Comparison of ENCODE assay signal across 21 cellular contexts in the genomic region with DNA sequence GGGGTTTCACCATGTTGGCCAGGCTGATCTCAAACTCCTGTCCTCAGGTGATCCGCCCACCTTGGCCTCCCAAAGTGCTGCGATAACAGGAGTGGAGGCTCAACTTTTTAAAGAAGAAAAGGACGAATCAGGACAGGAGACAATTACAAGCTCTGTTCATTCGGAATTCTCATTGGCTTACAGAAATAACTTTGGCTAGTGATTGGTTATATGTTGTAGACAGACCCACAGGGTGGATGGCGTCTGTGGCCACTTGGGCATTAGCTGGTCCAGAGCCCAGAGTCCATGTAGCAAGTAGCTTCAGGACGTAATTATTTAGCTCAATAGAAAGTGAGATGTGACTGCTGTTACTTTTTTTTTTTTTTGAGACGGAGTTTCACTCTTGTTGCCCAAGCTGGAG. TPM values are rescaled to one million over a fixed set of nuclear protein-coding genes. Genes with fewer than 3 reads are reported as not detected.
DNase-seq lines count a peak whose midpoint lies in the region; ATAC-seq, FAIRE-seq and TF ChIP-seq lines count a peak whose summit lies in the region.
"Had no signal": no experiment of that assay in that cellular context is flagged by ENCODE, and none has a peak within 500 bp of the region (broad histone marks: within the 10 kb centered on the region; RNA-seq: fewer than 3 reads in every experiment).

No MANE protein-coding gene starts in this region.

- no peak overlapping the region for H2BK12ac ChIP-seq in trophoblast cell (ENCODE audit: low read length)

- no peak overlapping the region for H2AFZ ChIP-seq in GM23248
- no peak overlapping the region for H2AFZ ChIP-seq in trophoblast cell (ENCODE audit: insufficient read depth, low read length, poor library complexity)
- H2AFZ ChIP-seq: GM23338 had no signal

- no peak for ATAC-seq in WTC11
- ATAC-seq: GM23338, Right ventricle myocardium inferior had no signal

- peaks cover 10% of the 10 kb centered on the region for H3K4me1 Mint-ChIP-seq in WTC11

- H3K79me1 ChIP-seq in trophoblast cell (ENCODE audit: low read length): peaks cover 13% of the 10 kb centered on the region

- H3K27ac ChIP-seq in GM23248: no peak overlapping the region
- no peak overlapping the region for H3K27ac ChIP-seq in trophoblast cell (ENCODE audit: low read depth, low read length)
- H3K27ac ChIP-seq: A549, SJSA1 had no signal

- no peaks in the 10 kb centered on the region for H3K27me3 ChIP-seq in GM23248 (replicated peaks; ENCODE audit: insufficient read depth)
- no peaks in the 10 kb centered on the region for H3K27me3 ChIP-seq in trophoblast cell (ENCODE audit: insufficient read depth, low read length)
- H3K27me3 ChIP-seq: BE2C, SJSA1 had no signal

- H2BK5ac ChIP-seq in trophoblast cell (ENCODE audit: low read depth, low read length, poor library complexity): peak overlapping the region; percentile 21

- POLR2A ChIA-PET in WTC11 (lab: Charles Lee): no interaction called here

- H3K9me2 ChIP-seq in GM23248 (ENCODE audit: insufficient read depth): no peaks in the 10 kb centered on the region

- H3K9ac ChIP-seq in GM23248 (no peak overlapping the region), trophoblast cell (ENCODE audit: low read length) (no peak overlapping the region)

- no peaks in the 10 kb centered on the region for H4K20me1 ChIP-seq in GM23248 (ENCODE audit: insufficient read depth)

- H3K36me3 Mint-ChIP-seq in WTC11: no peaks in the 10 kb centered on the region

- no peak overlapping the region for H3K4ac ChIP-seq in trophoblast cell (ENCODE audit: low read depth, low read length)

- H4K8ac ChIP-seq in trophoblast cell (ENCODE audit: low read depth, low read length): no peak overlapping the region

- H3K27me3 Mint-ChIP-seq in WTC11 (ENCODE audit: low read depth): 0 out of 2 replicates have a peak, but pooled peaks cover 3% of the 10 kb centered on the region

- H3K23ac ChIP-seq in trophoblast cell (ENCODE audit: low read length): no peak overlapping the region

- H3K4me3 ChIP-seq in GM23248 (no peak overlapping the region), trophoblast cell (ENCODE audit: low read depth, low read length) (no peak overlapping the region)
- H3K4me3 ChIP-seq: A549, GM23338, SJSA1 had no signal

- H4K12ac ChIP-seq in trophoblast cell (ENCODE audit: low read depth, low read length): no peak overlapping the region

- peak overlapping the region; percentile 38 for H2BK120ac ChIP-seq in trophoblast cell (ENCODE audit: insufficient read depth, low read length, poor library complexity)

- no peak overlapping the region for H3K18ac ChIP-seq in trophoblast cell (ENCODE audit: low read length)

- no peak overlapping the region for H2AK5ac ChIP-seq in trophoblast cell (ENCODE audit: low read length)

- no peak overlapping the region for H3K4me2 ChIP-seq in GM23248 (ENCODE audit: unreplicated experiment)
- H3K4me2 ChIP-seq in trophoblast cell (ENCODE audit: low read length): no peak overlapping the region
- H3K4me2 ChIP-seq: A549, GM23338 had no signal

- CTCF ChIA-PET in WTC11 (lab: Charles Lee): interaction anchor here (0.8 to 1.2 kb wide), 3 partner anchors 42 to 82 kb away, joined by 3 to 6 read pairs (median 3); no protein-coding TSS in a partner anchor

- H3K4me3 Mint-ChIP-seq in WTC11: no peak overlapping the region
- H3K4me3 Mint-ChIP-seq: GM23338 had no signal

- no peak for FAIRE-seq in frontal cortex (lab: Jason Lieb, UNC)
- FAIRE-seq: A549, D721Med had no signal

- H4K91ac ChIP-seq in trophoblast cell (ENCODE audit: low read depth, low read length): no peak overlapping the region

- DNase-seq in GM23248 (peak; percentile 22), WTC11 (ENCODE audit: low spot score) (no peak), fibroblast of peridontal ligament (ENCODE audit: extremely low read depth) (peak; percentile 73), trophoblast cell (no peak), NCI-H526 (lab: John Stamatoyannopoulos, UW) (no peak), ureter (ENCODE audit: low spot score) (no peak), frontal cortex (ENCODE audit: low spot score in 2 of 2) (no peak)
- DNase-seq: BE2C, EL, GF-D8, Kasumi-1, NCI-H1694 treated with DMSO at 0.1 percent for 48 hours, NCI-H2081 treated with DMSO at 0.1 percent for 48 hours, NCI-H2171 treated with DMSO at 0.1 percent for 48 hours, NCI-H524 treated with DMSO at 0.1 percent for 48 hours, OCI-M1 had no signal

- WGBS in GM23248 (ENCODE audit: low coverage in 1 of 2, low lambda C conversion rate in 2 of 2, missing lambda C conversion rate in 2 of 2), 2 experiments: 67 to 69% methylated on average over 7 of the region's 7 CpGs
- no CpG with 5 or more reads among the region's 7 CpGs for WGBS in trophoblast cell (ENCODE audit: extremely low coverage, insufficient coverage, insufficient read length)

- no peaks in the 10 kb centered on the region for H3F3A ChIP-seq in GM23248 (ENCODE audit: insufficient read depth)

- H3K4me1 ChIP-seq in GM23248 (ENCODE audit: insufficient read depth) (peaks cover 5% of the 10 kb centered on the region; the same call in 1 of the 2 replicates), trophoblast cell (ENCODE audit: control insufficient read depth in 1 of 2, insufficient read depth in 2 of 2, low read length in 2 of 2) (peaks cover 6 to 9% of the 10 kb centered on the region in 2 experiments)
- H3K4me1 ChIP-seq: BE2C, SJSA1 had no signal

- H3K9me3 Mint-ChIP-seq in WTC11: no peaks in the 10 kb centered on the region
- H3K9me3 Mint-ChIP-seq: GM23338 had no signal

- in situ Hi-C loops in GM23248 (cut with MboI): no loop called here

- no peaks in the 10 kb centered on the region for H3K36me3 ChIP-seq in GM23248 (ENCODE audit: low read depth)
- no peaks in the 10 kb centered on the region for H3K36me3 ChIP-seq in trophoblast cell (ENCODE audit: control insufficient read depth in 1 of 2, insufficient read depth in 2 of 2, low read length in 2 of 2)
- H3K36me3 ChIP-seq: BE2C, SJSA1 had no signal

- H3K9me3 ChIP-seq in GM23248 (ENCODE audit: low read depth) (no peaks in the 10 kb centered on the region), trophoblast cell (ENCODE audit: insufficient read depth, low read depth, low read length) (peaks cover 1% of the 10 kb centered on the region)
- H3K9me3 ChIP-seq: A549, BE2C, SJSA1 had no signal

- H3K27ac Mint-ChIP-seq in WTC11: no peak overlapping the region
- H3K27ac Mint-ChIP-seq: GM23338 had no signal

- no peak for TF ChIP-seq CTCF in WTC11 (IDR thresholded peaks at IDR 0.05)

- no peaks in the 10 kb centered on the region for H3K79me2 ChIP-seq in GM23248 (ENCODE audit: insufficient read depth)
- H3K79me2 ChIP-seq in trophoblast cell (ENCODE audit: control insufficient read depth, insufficient read depth, low read length, poor library complexity): no peaks in the 10 kb centered on the region

- H3K14ac ChIP-seq in trophoblast cell (ENCODE audit: low read length): no peak overlapping the region

TF ChIP-seq in WTC11, 78 proteins besides CTCF, POLR2A, EP300 and RAD21:
- TF ChIP-seq, protein P1, sequence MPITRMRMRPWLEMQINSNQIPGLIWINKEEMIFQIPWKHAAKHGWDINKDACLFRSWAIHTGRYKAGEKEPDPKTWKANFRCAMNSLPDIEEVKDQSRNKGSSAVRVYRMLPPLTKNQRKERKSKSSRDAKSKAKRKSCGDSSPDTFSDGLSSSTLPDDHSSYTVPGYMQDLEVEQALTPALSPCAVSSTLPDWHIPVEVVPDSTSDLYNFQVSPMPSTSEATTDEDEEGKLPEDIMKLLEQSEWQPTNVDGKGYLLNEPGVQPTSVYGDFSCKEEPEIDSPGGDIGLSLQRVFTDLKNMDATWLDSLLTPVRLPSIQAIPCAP (CRISPR knock-in tag; IDR thresholded peaks at IDR 0.05): no peak
- TF ChIP-seq FOXP1 (CRISPR knock-in tag; IDR thresholded peaks at IDR 0.05; ENCODE audit: borderline replicate concordance) (no peak), NFYB (CRISPR knock-in tag; conservative IDR thresholded peaks at IDR 0.05; ENCODE audit: low read depth) (0 out of 2 replicates have a peak, but pooled peaks have one; percentile 15), CREM (CRISPR knock-in tag; IDR thresholded peaks at IDR 0.05) (no peak)
TF ChIP-seq in WTC11: peak in this region for 1.

RNA-seq across cellular contexts. Expression of a gene that starts 8.5 kb away (rescaled TPM):
- 410 and 423 TPM in 2 replicates for total RNA-seq in GM23248 (2014; rRNA removed; shearing (Covaris generic))
- polyA plus RNA-seq in GM23248 (2016; fragmentation: Nextera tagmentation; extraction: Ambion mirVana): 183 and 201 TPM in 2 replicates
- total RNA-seq in WTC11 (2021) (459 to 481 TPM (median 480 TPM) in 3 replicates), ureter (30.1 TPM), frontal cortex (199 TPM)
- 507 and 526 TPM in 2 replicates for polyA plus RNA-seq in trophoblast cell (2013)

RNA-seq across cellular contexts. Expression of a gene that starts 53.7 kb away (rescaled TPM):
- 4,032 and 4,079 TPM in 2 replicates for total RNA-seq in GM23248 (2014; rRNA removed; shearing (Covaris generic))
- polyA plus RNA-seq in GM23248 (2016; fragmentation: Nextera tagmentation; extraction: Ambion mirVana): 15,990 and 16,462 TPM in 2 replicates
- 4,967 to 5,221 TPM (median 5,193 TPM) in 3 replicates for total RNA-seq in WTC11 (2021)
- polyA plus RNA-seq in trophoblast cell (2013): 11,522 and 11,821 TPM in 2 replicates
- total RNA-seq in ureter: 5,244 TPM
- 1,494 TPM for total RNA-seq in frontal cortex

Comparison
In these comparisons a context has a peak if more than half of its experiments do, and no peak if none do; other contexts are left out.
1. DNase-seq: peak in GM23248 (single experiment) and fibroblast of peridontal ligament (single experiment); none in WTC11 (single experiment), trophoblast cell (0 of 2), NCI-H526 (0 of 2), ureter (single experiment) and frontal cortex (0 of 2).